In genomic region chr5:179165421-179166170, GRCh38 we compare ENCODE assay signal across 11 cellular contexts.
"Had no signal": no experiment of that assay in that cellular context is flagged by ENCODE, and none has a peak within 500 bp of the region (broad histone marks: within the 10 kb centered on the region; RNA-seq: fewer than 3 reads in every experiment).

No MANE protein-coding gene starts in this region.

- H3K27ac ChIP-seq: transverse colon had no signal

- H3K27ac Mint-ChIP-seq: dendritic cell treated with granulocyte-macrophage colony-stimulating factor and Interleukin-4, amounts not matched to agents 40 ng/mL and 50 ng/mL, for 4 days; memory B cell; T-helper 17 cell had no signal

- H3K4me3 Mint-ChIP-seq: dendritic cell treated with granulocyte-macrophage colony-stimulating factor and Interleukin-4, amounts not matched to agents 40 ng/mL and 50 ng/mL, for 4 days; memory B cell; neural crest cell; T-helper 17 cell had no signal

- ATAC-seq: T-helper 17 cell had no signal

- H3K4me1 Mint-ChIP-seq: neural crest cell had no signal

- H3K27me3 ChIP-seq: transverse colon had no signal

- H3K9me3 ChIP-seq: transverse colon had no signal

- H3K36me3 Mint-ChIP-seq: memory B cell had no signal

- H3K4me3 ChIP-seq: transverse colon had no signal

- DNase-seq: activated CD4-positive, alpha-beta T cell treated with anti-CD3 and anti-CD28 coated beads, Interleukin-2, amount 50 U/mL, for 1 hour; activated CD4-positive, CD25-positive, alpha-beta regulatory T cell; activated T-cell treated with anti-CD3 and anti-CD28 coated beads, Interleukin-2, amount 50 U/mL, for 1 hour; hypothalamus; stimulated activated CD4-positive, alpha-beta T cell treated with anti-CD3 and anti-CD28 coated beads, Interleukin-2, amount 100 ng/mL, for 24 hours; stimulated activated naive CD4-positive, alpha-beta T cell; T-helper 17 cell; transverse colon had no signal

- H3K36me3 ChIP-seq: transverse colon had no signal
